8 cellular contexts compared by ENCODE assay signal in genomic region chr16:87765776-87766484, GRCh38. TPM values are rescaled to one million over a fixed set of nuclear protein-coding genes. Genes with fewer than 3 reads are reported as not detected.
DNase-seq lines count a peak whose midpoint lies in the region; ATAC-seq and TF ChIP-seq lines count a peak whose summit lies in the region.

TSS of gene KLHDC4 (minus strand) at chr16:87765986. CDS start at chr16:87765890, 96 bp downstream.

- H3K9me3 Mint-ChIP-seq in CD8-positive, alpha-beta memory T cell = no peaks in the 10 kb centered on the region
- H3K9me3 Mint-ChIP-seq in activated T-cell treated with anti-CD3 and anti-CD28 coated beads, Interleukin-2, amount 50 U/mL, for 72 hours = no peaks in the 10 kb centered on the region

- H3K36me3 ChIP-seq in CD8-positive, alpha-beta memory T cell (ENCODE audit: insufficient read depth, low read length) = peaks cover 21% of the 10 kb centered on the region
- H3K36me3 ChIP-seq in esophagus squamous epithelium = peaks cover 0 to 32% (median 7%) of the 10 kb centered on the region in 3 donors

- POLR2A ChIA-PET in CD8-positive, alpha-beta memory T cell (lab: Charles Lee) = interaction anchor here (0.6 to 1.7 kb wide), 10 partner anchors 13 to 382 kb away, joined by 3 to 15 read pairs (median 4); partner anchors contain the start of genes BANP and SLC7A5

- peaks cover 4 to 43% (median 10%) of the 10 kb centered on the region in 3 donors for H3K36me3 Mint-ChIP-seq in CD8-positive, alpha-beta memory T cell
- H3K36me3 Mint-ChIP-seq in activated T-cell treated with anti-CD3 and anti-CD28 coated beads, Interleukin-2, amount 50 U/mL, for 72 hours (ENCODE audit: insufficient read depth in 2 of 2) = peaks cover 11 to 28% of the 10 kb centered on the region in 2 donors

- intact Hi-C loops in esophagus squamous epithelium (cut with DNase I) = no loop called here

- CTCF ChIA-PET in CD8-positive, alpha-beta memory T cell (lab: Charles Lee) = interaction anchor here (1.0 to 7.6 kb wide), 7 partner anchors 10 to 130 kb away, joined by 3 to 77 read pairs (median 5); no protein-coding TSS in a partner anchor

- peaks cover 0 to 2% of the 10 kb centered on the region in 2 donors for H3K27me3 Mint-ChIP-seq in CD8-positive, alpha-beta memory T cell
- no peaks in the 10 kb centered on the region for H3K27me3 Mint-ChIP-seq in activated T-cell treated with anti-CD3 and anti-CD28 coated beads, Interleukin-2, amount 50 U/mL, for 72 hours (ENCODE audit: low read depth)

- peak within 1 kb of the TSS; percentile 95 to 100 (median 96) for H3K4me3 Mint-ChIP-seq in CD8-positive, alpha-beta memory T cell
- peak within 1 kb of the TSS; percentile 96 to 100 for H3K4me3 Mint-ChIP-seq in activated T-cell treated with anti-CD3 and anti-CD28 coated beads, Interleukin-2, amount 50 U/mL, for 72 hours

- TF ChIP-seq POLR2A in esophagus squamous epithelium (IDR thresholded peaks at IDR 0.05) = peak in 2 of 4 donors; percentile 66 to 77

- H3K27ac Mint-ChIP-seq in CD8-positive, alpha-beta memory T cell = peak within 1 kb of the TSS; percentile 95 to 100 (median 99)
- peak within 1 kb of the TSS; percentile 95 for H3K27ac Mint-ChIP-seq in activated T-cell treated with anti-CD3 and anti-CD28 coated beads, Interleukin-2, amount 50 U/mL, for 72 hours

- no peaks in the 10 kb centered on the region for H3K9me3 ChIP-seq in CD8-positive, alpha-beta memory T cell (ENCODE audit: low read length)
- H3K9me3 ChIP-seq in esophagus squamous epithelium = no peaks in the 10 kb centered on the region

- 2 to 3% methylated on average over 19 to 21 of the region's 60 CpGs for WGBS in esophagus squamous epithelium, 2 donors

- H3K27ac ChIP-seq in CD8-positive, alpha-beta memory T cell (ENCODE audit: low read depth, low read length) = peak within 1 kb of the TSS; percentile 93
- H3K27ac ChIP-seq in esophagus squamous epithelium = peak within 1 kb of the TSS; percentile 91 to 95 (median 93)

- peak; percentile 88 for ATAC-seq in GM19463 (IDR thresholded peaks at IDR 0.05; ENCODE audit: unreplicated experiment)
- peak; percentile 89 to 92 for ATAC-seq in activated T-cell treated with anti-CD3 and anti-CD28 coated beads, Interleukin-2, amount 50 U/mL, for 72 hours (replicated peaks in 1 of 2)

- peaks cover 43% of the 10 kb centered on the region for H3K4me1 ChIP-seq in CD8-positive, alpha-beta memory T cell (ENCODE audit: insufficient read depth, low read length)
- H3K4me1 ChIP-seq in esophagus squamous epithelium = peaks cover 9 to 45% (median 16%) of the 10 kb centered on the region in 3 donors

- peak within 1 kb of the TSS; percentile 89 for H3K4me3 ChIP-seq in CD8-positive, alpha-beta memory T cell (ENCODE audit: low read length)
- H3K4me3 ChIP-seq in esophagus squamous epithelium = peak within 1 kb of the TSS; percentile 89 to 96 (median 94)

- peak; percentile 84 to 92 (median 86) for DNase-seq in CD8-positive, alpha-beta memory T cell
- DNase-seq in HUDEP-2 (lab: John Stamatoyannopoulos, UW; ENCODE audit: unreplicated experiment in 76 of 76) (peak in 74 of 76 experiments; percentile 26 to 93 (median 72)), RKO (ENCODE audit: low spot score) (peak; percentile 88), esophagus squamous epithelium (lab: John Stamatoyannopoulos, UW) (peak; percentile 32), myocyte (ENCODE audit: low read depth) (peak; percentile 88)
- DNase-seq in activated T-cell treated with anti-CD3 and anti-CD28 coated beads, Interleukin-2, amount 50 U/mL, for 72 hours = peak; percentile 89 to 92
- DNase-seq in stimulated activated CD8-positive, alpha-beta memory T cell treated with anti-CD3 and anti-CD28 coated beads, Interleukin-7, amount 100 ng/mL, for 4 hours (ENCODE audit: low read depth in 2 of 2) = peak; percentile 82 to 87

- H3K27me3 ChIP-seq in CD8-positive, alpha-beta memory T cell (ENCODE audit: insufficient read depth, low read length, poor library complexity, severe bottlenecking) = no peaks in the 10 kb centered on the region
- H3K27me3 ChIP-seq in esophagus squamous epithelium = no peaks in the 10 kb centered on the region

- peaks cover 46 to 51% (median 51%) of the 10 kb centered on the region in 3 donors for H3K4me1 Mint-ChIP-seq in CD8-positive, alpha-beta memory T cell
- H3K4me1 Mint-ChIP-seq in activated T-cell treated with anti-CD3 and anti-CD28 coated beads, Interleukin-2, amount 50 U/mL, for 72 hours (ENCODE audit: low read depth) = peaks cover 43% of the 10 kb centered on the region

- TF ChIP-seq CTCF in esophagus squamous epithelium (IDR thresholded peaks at IDR 0.05) = peak in 2 of 6 experiments; percentile 8 to 31

RNA-seq across cellular contexts. Expression of gene KLHDC4, which starts in this region (rescaled TPM):
- 10 to 100 TPM; 71.5 to 77.3 TPM for total RNA-seq in CD8-positive, alpha-beta memory T cell
- 35.5 TPM for polyA plus RNA-seq in CD8-positive, alpha-beta memory T cell
- total RNA-seq in activated T-cell treated with anti-CD3 and anti-CD28 coated beads, Interleukin-2, amount 50 U/mL, for 72 hours = 100 to 1,000 TPM in 1 of 2 donors, 10 to 100 TPM in 1; 85.5 to 108 TPM
- total RNA-seq in esophagus squamous epithelium (10 to 100 TPM; 16.2 to 29.4 (median 21.5) TPM), myocyte (24.4 and 27.1 TPM in 2 replicates)
- polyA plus RNA-seq in myocyte (2012) = 28.0 TPM

Comparison
In these comparisons a context has a peak if more than half of its experiments do, and no peak if none do; other contexts are left out.
1. Peak in every context shown above with its lines: DNase-seq, ATAC-seq, H3K4me3 ChIP-seq and H3K27ac ChIP-seq.
2. DNase-seq: peak in every context shown above with its lines; median percentile 90 in activated T-cell treated with anti-CD3 and anti-CD28 coated beads, Interleukin-2, amount 50 U/mL, for 72 hours; 88 in RKO; 88 in myocyte; 86 in CD8-positive, alpha-beta memory T cell; 84 in stimulated activated CD8-positive, alpha-beta memory T cell treated with anti-CD3 and anti-CD28 coated beads, Interleukin-7, amount 100 ng/mL, for 4 hours; 72 in HUDEP-2; 32 in esophagus squamous epithelium.